In the genomic region with DNA sequence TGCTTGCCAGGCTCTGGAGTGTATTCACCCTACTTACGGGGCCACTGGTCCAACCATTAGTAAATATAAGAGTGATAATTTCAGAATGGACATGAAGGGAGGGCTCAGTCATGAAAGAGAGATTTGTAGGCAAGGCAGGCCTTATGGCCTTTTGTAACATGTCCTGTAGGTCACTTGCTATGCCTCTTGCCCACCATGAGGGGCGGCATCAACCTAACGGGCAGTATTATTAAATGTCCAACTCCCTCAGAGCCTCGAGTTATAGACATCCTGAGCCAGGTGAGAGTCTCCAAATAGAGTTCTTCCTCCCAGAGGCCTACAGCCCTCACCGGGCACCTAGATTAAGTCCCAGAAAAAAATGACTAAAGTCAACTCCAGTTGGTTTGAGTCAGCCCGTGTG, we compare ENCODE assay signal across 1 cellular context.
TF ChIP-seq lines count a peak whose summit lies in the region.

No MANE protein-coding gene starts in this region.

TF ChIP-seq in K562, 482 proteins besides CTCF, POLR2A, EP300 and RAD21 (continued from another document):
- TF ChIP-seq, protein P1, sequence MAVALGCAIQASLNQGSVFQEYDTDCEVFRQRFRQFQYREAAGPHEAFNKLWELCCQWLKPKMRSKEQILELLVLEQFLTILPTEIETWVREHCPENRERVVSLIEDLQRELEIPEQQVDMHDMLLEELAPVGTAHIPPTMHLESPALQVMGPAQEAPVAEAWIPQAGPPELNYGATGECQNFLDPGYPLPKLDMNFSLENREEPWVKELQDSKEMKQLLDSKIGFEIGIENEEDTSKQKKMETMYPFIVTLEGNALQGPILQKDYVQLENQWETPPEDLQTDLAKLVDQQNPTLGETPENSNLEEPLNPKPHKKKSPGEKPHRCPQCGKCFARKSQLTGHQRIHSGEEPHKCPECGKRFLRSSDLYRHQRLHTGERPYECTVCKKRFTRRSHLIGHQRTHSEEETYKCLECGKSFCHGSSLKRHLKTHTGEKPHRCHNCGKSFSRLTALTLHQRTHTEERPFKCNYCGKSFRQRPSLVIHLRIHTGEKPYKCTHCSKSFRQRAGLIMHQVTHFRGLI (CRISPR knock-in tag; IDR thresholded peaks at IDR 0.05) = no peak
